30 cellular contexts compared by ENCODE assay signal in genomic region chr1:183889095-183889494, GRCh38.
DNase-seq lines count a peak whose midpoint lies in the region; ATAC-seq and TF ChIP-seq lines count a peak whose summit lies in the region.
"Had no signal": no experiment of that assay in that cellular context is flagged by ENCODE, and none has a peak within 500 bp of the region (broad histone marks: within the 10 kb centered on the region; RNA-seq: fewer than 3 reads in every experiment).

No MANE protein-coding gene starts in this region.

- no peak for DNase-seq in DND-41
- DNase-seq in activated naive CD8-positive, alpha-beta T cell treated with anti-CD3 and anti-CD28 coated beads, Interleukin-2, amount 10 ng/mL, durations not matched to agents 7 days and 5 days = no peak
- no peak for DNase-seq in mesothelial cell of epicardium (ENCODE audit: low spot score in 2 of 2, unreplicated experiment in 2 of 2)
- DNase-seq in T-helper 1 cell = no peak
- no peak for DNase-seq in heart right ventricle
- no peak for DNase-seq in sigmoid colon
- no peak for DNase-seq in testis
- DNase-seq: activated CD4-positive, alpha-beta T cell treated with anti-CD3 and anti-CD28 coated beads for 1 hour; activated CD8-positive, alpha-beta memory T cell treated with anti-CD3 and anti-CD28 coated beads for 24 hours; activated gamma-delta T cell treated with Interleukin-2 at 50 U/mL for 16 hours; activated T-cell treated with anti-CD3 and anti-CD28 coated beads, Interleukin-2, amount 50 U/mL, for 1 hour; anterior cingulate cortex; C1 segment of cervical spinal cord; cortex of kidney; esophagus squamous epithelium; foreskin melanocyte; hippocampal formation; immature natural killer cell; KG1; naive B cell; NCI-H1436 treated with DMSO at 0.1 percent for 48 hours; stimulated activated CD8-positive, alpha-beta memory T cell treated with anti-CD3 and anti-CD28 coated beads, Interleukin-4, amount 100 ng/mL, for 48 hours; stimulated activated naive CD8-positive, alpha-beta T cell treated with anti-CD3 and anti-CD28 coated beads, Interleukin-15, amount 100 ng/mL, for 72 hours had no signal

- peak overlapping the region; percentile 41 for H3K4me3 ChIP-seq in BLaER1
- H3K4me3 ChIP-seq in DND-41 (ENCODE audit: low read depth in 1 of 2, low read length in 2 of 2) = no peak overlapping the region
- no peak overlapping the region for H3K4me3 ChIP-seq in heart right ventricle
- H3K4me3 ChIP-seq in sigmoid colon = no peak overlapping the region
- no peak overlapping the region for H3K4me3 ChIP-seq in testis
- H3K4me3 ChIP-seq: cardiac muscle cell, esophagus squamous epithelium, skin epidermis, tibial nerve had no signal

- H3K79me2 ChIP-seq in DND-41 (ENCODE audit: insufficient read depth, low read length) = no peaks in the 10 kb centered on the region

- peak overlapping the region; percentile 59 for H3K9ac ChIP-seq in BLaER1
- no peak overlapping the region for H3K9ac ChIP-seq in DND-41 (ENCODE audit: low read depth, low read length)

- no peaks in the 10 kb centered on the region for H3K27me3 Mint-ChIP-seq in activated naive CD8-positive, alpha-beta T cell treated with anti-CD3 and anti-CD28 coated beads, Interleukin-2, amount 10 ng/mL, durations not matched to agents 7 days and 5 days
- no peaks in the 10 kb centered on the region for H3K27me3 Mint-ChIP-seq in mesothelial cell of epicardium (ENCODE audit: low read depth)
- H3K27me3 Mint-ChIP-seq: naive B cell; stimulated activated naive CD8-positive, alpha-beta T cell treated with anti-CD3 and anti-CD28 coated beads, Interleukin-15, amount 100 ng/mL, for 72 hours had no signal

- TF ChIP-seq POLR2A in sigmoid colon (IDR thresholded peaks at IDR 0.05) (no peak), testis (IDR thresholded peaks at IDR 0.05) (no peak)

- no peak overlapping the region for H2AFZ ChIP-seq in DND-41 (ENCODE audit: low read depth, low read length)

- POLR2A ChIA-PET in activated naive CD8-positive, alpha-beta T cell treated with anti-CD3 and anti-CD28 coated beads, Interleukin-2, amount 10 ng/mL, durations not matched to agents 7 days and 5 days (lab: Charles Lee) = no interaction called here

- H3K27ac ChIP-seq in BLaER1 (peak overlapping the region; percentile 76), DND-41 (ENCODE audit: low read length) (no peak overlapping the region), heart right ventricle (peak overlapping the region in 2 of 10 donors; percentile 11 to 23), sigmoid colon (peak overlapping the region in 1 of 4 donors; percentile 71), testis (peak overlapping the region in 1 of 2 donors; percentile 34)
- H3K27ac ChIP-seq: cardiac muscle cell, esophagus squamous epithelium, RWPE1 had no signal

- H3K4me1 ChIP-seq in BLaER1 (peaks cover 73% of the 10 kb centered on the region), DND-41 (ENCODE audit: insufficient read depth, low read length) (peaks cover 23% of the 10 kb centered on the region), heart right ventricle (peaks cover 0 to 86% (median 25%) of the 10 kb centered on the region in 9 donors), sigmoid colon (peaks cover 0 to 38% (median 20%) of the 10 kb centered on the region in 4 donors), testis (peaks cover 11% of the 10 kb centered on the region)

- peak overlapping the region; percentile 16 for H3K4me3 Mint-ChIP-seq in activated naive CD8-positive, alpha-beta T cell treated with anti-CD3 and anti-CD28 coated beads, Interleukin-2, amount 10 ng/mL, durations not matched to agents 7 days and 5 days
- H3K4me3 Mint-ChIP-seq in mesothelial cell of epicardium = no peak overlapping the region
- H3K4me3 Mint-ChIP-seq: naive B cell had no signal

- H3K9me3 Mint-ChIP-seq in activated naive CD8-positive, alpha-beta T cell treated with anti-CD3 and anti-CD28 coated beads, Interleukin-2, amount 10 ng/mL, durations not matched to agents 7 days and 5 days = peaks cover 4% of the 10 kb centered on the region
- H3K9me3 Mint-ChIP-seq in mesothelial cell of epicardium = no peaks in the 10 kb centered on the region
- H3K9me3 Mint-ChIP-seq: immature natural killer cell; naive B cell; stimulated activated naive CD8-positive, alpha-beta T cell treated with anti-CD3 and anti-CD28 coated beads, Interleukin-15, amount 100 ng/mL, for 72 hours; T-helper 1 cell treated with Interleukin-12 subunit alpha and Interleukin-12 subunit beta and Interleukin-4 antibody, amounts not matched to agents 30 μg/mL and 1 μg/mL, for 36 hours had no signal

- ATAC-seq in DND-41 (ENCODE audit: insufficient read depth, low read depth) (peak; percentile 48), heart right ventricle (no peak)
- no peak for ATAC-seq in activated naive CD8-positive, alpha-beta T cell treated with anti-CD3 and anti-CD28 coated beads, Interleukin-2, amount 10 ng/mL, durations not matched to agents 7 days and 5 days (ENCODE audit: low read depth)
- ATAC-seq: left lobe of liver had no signal

- H3K4me1 Mint-ChIP-seq in activated naive CD8-positive, alpha-beta T cell treated with anti-CD3 and anti-CD28 coated beads, Interleukin-2, amount 10 ng/mL, durations not matched to agents 7 days and 5 days = peaks cover 26% of the 10 kb centered on the region
- H3K4me1 Mint-ChIP-seq in mesothelial cell of epicardium = peaks cover 51% of the 10 kb centered on the region

- no peaks in the 10 kb centered on the region for H4K20me1 ChIP-seq in BLaER1
- H4K20me1 ChIP-seq in DND-41 (ENCODE audit: insufficient read depth, low read length) = 0 out of 2 replicates have a peak, but pooled peaks cover 3% of the 10 kb centered on the region

- intact Hi-C loops in heart right ventricle (cut with DNase I) (loop anchor here in 2 of 10 donors (5.0 kb wide), 2 partner anchors 62 to 82 kb away; partner anchors contain the start of gene RGL1 (in 1 of the 2)), sigmoid colon (cut with DNase I) (no loop called here), testis (cut with DNase I; ENCODE audit: low total_unique reads) (no loop called here)

- H3K4me2 ChIP-seq in BLaER1 (peak overlapping the region; percentile 82), DND-41 (ENCODE audit: insufficient read depth, low read length) (peak overlapping the region; percentile 18; the same call in 1 of the 2 replicates)

- 63 to 70% methylated on average over 2 of the region's 2 CpGs for WGBS in heart right ventricle, 2 donors
- WGBS in sigmoid colon, 2 donors = 53 to 84% methylated on average over 2 of the region's 2 CpGs
- 73 to 79% methylated on average over 2 of the region's 2 CpGs for WGBS in testis, 2 donors

- H3K27ac Mint-ChIP-seq in activated naive CD8-positive, alpha-beta T cell treated with anti-CD3 and anti-CD28 coated beads, Interleukin-2, amount 10 ng/mL, durations not matched to agents 7 days and 5 days = no peak overlapping the region
- peak overlapping the region; percentile 5 for H3K27ac Mint-ChIP-seq in mesothelial cell of epicardium
- H3K27ac Mint-ChIP-seq: naive B cell; stimulated activated naive CD8-positive, alpha-beta T cell treated with anti-CD3 and anti-CD28 coated beads, Interleukin-15, amount 100 ng/mL, for 72 hours; T-helper 1 cell treated with Interleukin-12 subunit alpha and Interleukin-12 subunit beta and Interleukin-4 antibody, amounts not matched to agents 30 μg/mL and 1 μg/mL, for 36 hours had no signal

- no peak for TF ChIP-seq CTCF in DND-41 (IDR thresholded peaks at IDR 0.05; ENCODE audit: borderline replicate concordance, extremely low read depth, low read length, poor library complexity, severe bottlenecking)
- no peak for TF ChIP-seq CTCF in mesothelial cell of epicardium (IDR thresholded peaks at IDR 0.05; ENCODE audit: unreplicated experiment)
- TF ChIP-seq CTCF in heart right ventricle (IDR thresholded peaks at IDR 0.05) = no peak
- no peak for TF ChIP-seq CTCF in sigmoid colon (IDR thresholded peaks at IDR 0.05)
- TF ChIP-seq CTCF in testis (IDR thresholded peaks at IDR 0.05) = no peak

- H3K36me3 ChIP-seq in BLaER1 (peaks cover 78% of the 10 kb centered on the region), DND-41 (ENCODE audit: insufficient read depth, low read length) (no peaks in the 10 kb centered on the region), heart right ventricle (peaks cover 0 to 94% (median 25%) of the 10 kb centered on the region in 9 donors), sigmoid colon (peaks cover 0 to 65% (median 8%) of the 10 kb centered on the region in 4 donors), testis (ENCODE audit: low read depth, missing control alignments) (no peaks in the 10 kb centered on the region)

- TF ChIP-seq EP300 in sigmoid colon (IDR thresholded peaks at IDR 0.05) = no peak

- H3K27me3 ChIP-seq in BLaER1 (no peaks in the 10 kb centered on the region), DND-41 (ENCODE audit: insufficient read depth, low read length, poor library complexity) (peaks cover 11% of the 10 kb centered on the region), heart right ventricle (no peaks in the 10 kb centered on the region), sigmoid colon (no peaks in the 10 kb centered on the region), testis (no peaks in the 10 kb centered on the region)
- H3K27me3 ChIP-seq: cardiac muscle cell, esophagus squamous epithelium, tibial nerve had no signal

- peaks cover 5% of the 10 kb centered on the region for H3K36me3 Mint-ChIP-seq in activated naive CD8-positive, alpha-beta T cell treated with anti-CD3 and anti-CD28 coated beads, Interleukin-2, amount 10 ng/mL, durations not matched to agents 7 days and 5 days
- H3K36me3 Mint-ChIP-seq in mesothelial cell of epicardium = peaks cover 57% of the 10 kb centered on the region
- H3K36me3 Mint-ChIP-seq: naive B cell had no signal

- H3K9me3 ChIP-seq in BLaER1 (peaks cover 12% of the 10 kb centered on the region; the same call in 1 of the 2 replicates), DND-41 (ENCODE audit: insufficient read depth, low read length, severe bottlenecking) (no peaks in the 10 kb centered on the region), heart right ventricle (no peaks in the 10 kb centered on the region), sigmoid colon (no peaks in the 10 kb centered on the region), testis (no peaks in the 10 kb centered on the region)
- H3K9me3 ChIP-seq: esophagus squamous epithelium, tibial nerve had no signal
